8 cellular contexts compared by ENCODE assay signal in genomic region chr22:43109921-43110443, GRCh38. TPM values are rescaled to one million over a fixed set of nuclear protein-coding genes. Genes with fewer than 3 reads are reported as not detected.
DNase-seq lines count a peak whose midpoint lies in the region; ATAC-seq and TF ChIP-seq lines count a peak whose summit lies in the region.

No MANE protein-coding gene starts in this region.

- TF ChIP-seq EP300 in SK-N-SH (IDR thresholded peaks at IDR 0.05; ENCODE audit: borderline replicate concordance in 1 of 2, low read depth in 1 of 2, low read length in 1 of 2), result no peak

- DNase-seq in SK-N-SH (no peak), activated B cell treated with CpG ODN at 0.5 μM for 24 hours (no peak), iPS-NIHi7 (ENCODE audit: extremely low spot score) (peak; percentile 49), GM03348 (ENCODE audit: low spot score) (no peak)
- no peak for DNase-seq in stimulated activated CD4-positive, alpha-beta T cell treated with anti-CD3 and anti-CD28 coated beads, Interleukin-15, amount 100 ng/mL, for 24 hours
- DNase-seq in activated effector memory CD4-positive, alpha-beta T cell treated with Interleukin-2 at 50 U/mL for 16 hours, result no peak

- intact Hi-C loops in activated B cell treated with CpG ODN at 0.5 μM for 24 hours (cut with micrococcal nuclease), result loop anchor here (1.0 to 10.0 kb wide), 7 partner anchors 9 to 445 kb away; partner anchors contain the start of genes TSPO, TTLL1 and TTLL12

- 18% methylated on average over 12 of the region's 32 CpGs for WGBS in SK-N-SH (ENCODE audit: low lambda C conversion rate)

- H3K9ac ChIP-seq in SK-N-SH (no peak overlapping the region), subcutaneous abdominal adipose tissue (ENCODE audit: low read length in 5 of 5) (peak overlapping the region in 2 of 5 donors; percentile 41 to 53)

- H3K4me3 ChIP-seq in SK-N-SH (ENCODE audit: low read depth in 2 of 2, low read length in 1 of 2) (peak overlapping the region in 1 of 2 experiments; percentile 44; a peak in 3 of 4 replicates), subcutaneous abdominal adipose tissue (ENCODE audit: low read depth in 1 of 5, low read length in 5 of 5) (peak overlapping the region; percentile 45 to 75 (median 59))

- CTCF ChIA-PET in SK-N-SH (lab: Yijun Ruan, JAX) (interaction anchor here (0.8 to 1.7 kb wide), 6 partner anchors 9 to 243 kb away, joined by 3 to 5 read pairs (median 4); no protein-coding TSS in a partner anchor), activated B cell treated with CpG ODN at 0.5 μM for 24 hours (lab: Charles Lee) (interaction anchor here (1.1 kb wide), 1 partner anchor 26 kb away, joined by 4 read pairs; no protein-coding TSS in a partner anchor)

- no peak for TF ChIP-seq RAD21 in SK-N-SH (IDR thresholded peaks at IDR 0.05; ENCODE audit: low read length)

- peak overlapping the region; percentile 62 for H3K4me3 Mint-ChIP-seq in activated B cell treated with CpG ODN at 0.5 μM for 24 hours

- H3K4me1 Mint-ChIP-seq in activated B cell treated with CpG ODN at 0.5 μM for 24 hours, result peaks cover 17% of the 10 kb centered on the region

- POLR2A ChIA-PET in SK-N-SH (lab: Yijun Ruan, JAX) (no interaction called here), activated B cell treated with CpG ODN at 0.5 μM for 24 hours (lab: Charles Lee) (interaction anchor here (0.9 kb wide), 1 partner anchor 10 kb away, joined by 3 read pairs; no protein-coding TSS in a partner anchor)

- no peaks in the 10 kb centered on the region for H3K9me3 Mint-ChIP-seq in activated B cell treated with CpG ODN at 0.5 μM for 24 hours

- no peaks in the 10 kb centered on the region for H3K36me3 ChIP-seq in SK-N-SH (replicated peaks in 1 of 2; ENCODE audit: control insufficient read depth in 1 of 2, insufficient read depth in 2 of 2, low read length in 1 of 2)
- no peaks in the 10 kb centered on the region for H3K36me3 ChIP-seq in subcutaneous abdominal adipose tissue (ENCODE audit: control insufficient read depth in 5 of 5, insufficient read depth in 5 of 5, low read length in 5 of 5)

- H3K9me3 ChIP-seq in SK-N-SH (no peaks in the 10 kb centered on the region), subcutaneous abdominal adipose tissue (ENCODE audit: control insufficient read depth in 5 of 5, low read length in 5 of 5) (no peaks in the 10 kb centered on the region)

- H3K4me1 ChIP-seq in SK-N-SH (ENCODE audit: control insufficient read depth in 1 of 2, insufficient read depth in 2 of 2, low read depth in 1 of 2, low read length in 1 of 2) (no peaks in the 10 kb centered on the region; a peak in 1 of 4 replicates), subcutaneous abdominal adipose tissue (ENCODE audit: control insufficient read depth in 5 of 5, insufficient read depth in 5 of 5, low read length in 5 of 5) (peaks cover 0 to 26% (median 15%) of the 10 kb centered on the region in 5 donors)

- H2AFZ ChIP-seq in SK-N-SH (ENCODE audit: low read depth), result no peak overlapping the region

- ATAC-seq in SK-N-SH treated with all-trans-retinoic acid at 6 μM for 48 hours (no peak), activated B cell treated with CpG ODN at 0.5 μM for 24 hours (ENCODE audit: low read depth) (no peak)

- H3K79me2 ChIP-seq in SK-N-SH (ENCODE audit: insufficient read depth), result no peaks in the 10 kb centered on the region

- no peaks in the 10 kb centered on the region for H3K27me3 ChIP-seq in SK-N-SH (ENCODE audit: insufficient read depth)
- peaks cover 8 to 26% (median 23%) of the 10 kb centered on the region in 5 donors for H3K27me3 ChIP-seq in subcutaneous abdominal adipose tissue (ENCODE audit: control insufficient read depth in 5 of 5, insufficient read depth in 4 of 5, low read length in 5 of 5)

- H3K27ac ChIP-seq in SK-N-SH (ENCODE audit: low read depth in 2 of 2, low read length in 1 of 2) (no peak overlapping the region), subcutaneous abdominal adipose tissue (ENCODE audit: low read depth, low read length) (no peak overlapping the region)

- H3K4me2 ChIP-seq in SK-N-SH, result peak overlapping the region; percentile 70; the same call in 1 of the 2 replicates

- no peaks in the 10 kb centered on the region for H3F3A ChIP-seq in SK-N-SH (replicated peaks; ENCODE audit: insufficient read depth)

- H3K9me2 ChIP-seq in SK-N-SH, result no peaks in the 10 kb centered on the region

- peaks cover 26% of the 10 kb centered on the region for H3K27me3 Mint-ChIP-seq in activated B cell treated with CpG ODN at 0.5 μM for 24 hours

- no peaks in the 10 kb centered on the region for H4K20me1 ChIP-seq in SK-N-SH (ENCODE audit: insufficient read depth)

- no peak overlapping the region for H3K27ac Mint-ChIP-seq in activated B cell treated with CpG ODN at 0.5 μM for 24 hours

- H3K36me3 Mint-ChIP-seq in activated B cell treated with CpG ODN at 0.5 μM for 24 hours (ENCODE audit: low read depth), result no peaks in the 10 kb centered on the region

- no peak for TF ChIP-seq CTCF in SK-N-SH (IDR thresholded peaks at IDR 0.05)
- no peak for TF ChIP-seq CTCF in activated B cell treated with CpG ODN at 0.5 μM for 24 hours (IDR thresholded peaks at IDR 0.05)

TF ChIP-seq in SK-N-SH, 30 proteins besides CTCF, POLR2A, EP300 and RAD21:
- TF ChIP-seq TEAD4 (IDR thresholded peaks at IDR 0.05; ENCODE audit: borderline replicate concordance, insufficient read depth) (no peak), RCOR1 (IDR thresholded peaks at IDR 0.05; ENCODE audit: low read length) (no peak), SMC3 (IDR thresholded peaks at IDR 0.05; ENCODE audit: low read depth, low read length) (no peak), FOSL2 (IDR thresholded peaks at IDR 0.05; ENCODE audit: borderline replicate concordance, low read depth) (no peak)
- TF ChIP-seq, protein P1, sequence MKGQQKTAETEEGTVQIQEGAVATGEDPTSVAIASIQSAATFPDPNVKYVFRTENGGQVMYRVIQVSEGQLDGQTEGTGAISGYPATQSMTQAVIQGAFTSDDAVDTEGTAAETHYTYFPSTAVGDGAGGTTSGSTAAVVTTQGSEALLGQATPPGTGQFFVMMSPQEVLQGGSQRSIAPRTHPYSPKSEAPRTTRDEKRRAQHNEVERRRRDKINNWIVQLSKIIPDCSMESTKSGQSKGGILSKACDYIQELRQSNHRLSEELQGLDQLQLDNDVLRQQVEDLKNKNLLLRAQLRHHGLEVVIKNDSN (IDR thresholded peaks at IDR 0.05; ENCODE audit: borderline replicate concordance, low read depth), result no peak

TF ChIP-seq in SK-N-SH treated with all-trans-retinoic acid at 6 μM for 48 hours, 23 proteins besides CTCF, POLR2A, EP300 and RAD21:
- TF ChIP-seq ZNF8 (CRISPR knock-in tag; IDR thresholded peaks at IDR 0.05) (no peak), ZC3H10 (CRISPR knock-in tag; IDR thresholded peaks at IDR 0.05) (no peak), CREB5 (CRISPR knock-in tag; IDR thresholded peaks at IDR 0.05; ENCODE audit: low read depth) (no peak), ZNF70 (CRISPR knock-in tag; IDR thresholded peaks at IDR 0.05) (no peak), CSDC2 (CRISPR knock-in tag; IDR thresholded peaks at IDR 0.05) (no peak)
TF ChIP-seq in SK-N-SH treated with all-trans-retinoic acid at 6 μM for 48 hours: peak in this region for 0.

RNA-seq across cellular contexts. Expression of gene BIK, which starts 0.6 kb away (rescaled TPM):
- 0.24 and 0.66 TPM in 2 replicates for polyA plus RNA-seq in SK-N-SH (2012; rRNA removed)
- 0.18 and 0.22 TPM in 2 replicates for polyA plus RNA-seq in SK-N-SH (2012; cell fraction: cytosol; rRNA removed)
- 0.37 and 0.48 TPM in 2 replicates for polyA plus RNA-seq in SK-N-SH (2012; cell fraction: nucleus; rRNA removed)
- 2.6 TPM in 2 replicates for total RNA-seq in activated B cell treated with CpG ODN at 0.5 μM for 24 hours

RNA-seq across cellular contexts. Expression of gene TTLL1, which starts 20.8 kb away (rescaled TPM):
- polyA plus RNA-seq in SK-N-SH (2012; rRNA removed), result 14.0 and 14.3 TPM in 2 replicates
- polyA plus RNA-seq in SK-N-SH (2012; cell fraction: cytosol; rRNA removed), result 11.5 and 13.8 TPM in 2 replicates
- 7.2 and 8.4 TPM in 2 replicates for polyA plus RNA-seq in SK-N-SH (2012; cell fraction: nucleus; rRNA removed)
- 1.2 and 1.5 TPM in 2 replicates for total RNA-seq in activated B cell treated with CpG ODN at 0.5 μM for 24 hours

RNA-seq across cellular contexts. Expression of gene MCAT, which starts 33.2 kb away (rescaled TPM):
- 12.0 and 13.1 TPM in 2 replicates for polyA plus RNA-seq in SK-N-SH (2012; rRNA removed)
- 7.7 and 10.5 TPM in 2 replicates for polyA plus RNA-seq in SK-N-SH (2012; cell fraction: cytosol; rRNA removed)
- 8.9 and 13.2 TPM in 2 replicates for polyA plus RNA-seq in SK-N-SH (2012; cell fraction: nucleus; rRNA removed)
- total RNA-seq in activated B cell treated with CpG ODN at 0.5 μM for 24 hours, result 12.7 and 13.2 TPM in 2 replicates

RNA-seq across cellular contexts. Expression of gene TSPO, which starts 41.4 kb away (rescaled TPM):
- polyA plus RNA-seq in SK-N-SH (2012; rRNA removed), result 156 and 158 TPM in 2 replicates
- 69.0 and 103 TPM in 2 replicates for polyA plus RNA-seq in SK-N-SH (2012; cell fraction: cytosol; rRNA removed)
- 73.0 and 98.4 TPM in 2 replicates for polyA plus RNA-seq in SK-N-SH (2012; cell fraction: nucleus; rRNA removed)
- 40.9 and 48.2 TPM in 2 replicates for total RNA-seq in activated B cell treated with CpG ODN at 0.5 μM for 24 hours
